Comparison of ENCODE assay signal across 8 cellular contexts in the genomic region with DNA sequence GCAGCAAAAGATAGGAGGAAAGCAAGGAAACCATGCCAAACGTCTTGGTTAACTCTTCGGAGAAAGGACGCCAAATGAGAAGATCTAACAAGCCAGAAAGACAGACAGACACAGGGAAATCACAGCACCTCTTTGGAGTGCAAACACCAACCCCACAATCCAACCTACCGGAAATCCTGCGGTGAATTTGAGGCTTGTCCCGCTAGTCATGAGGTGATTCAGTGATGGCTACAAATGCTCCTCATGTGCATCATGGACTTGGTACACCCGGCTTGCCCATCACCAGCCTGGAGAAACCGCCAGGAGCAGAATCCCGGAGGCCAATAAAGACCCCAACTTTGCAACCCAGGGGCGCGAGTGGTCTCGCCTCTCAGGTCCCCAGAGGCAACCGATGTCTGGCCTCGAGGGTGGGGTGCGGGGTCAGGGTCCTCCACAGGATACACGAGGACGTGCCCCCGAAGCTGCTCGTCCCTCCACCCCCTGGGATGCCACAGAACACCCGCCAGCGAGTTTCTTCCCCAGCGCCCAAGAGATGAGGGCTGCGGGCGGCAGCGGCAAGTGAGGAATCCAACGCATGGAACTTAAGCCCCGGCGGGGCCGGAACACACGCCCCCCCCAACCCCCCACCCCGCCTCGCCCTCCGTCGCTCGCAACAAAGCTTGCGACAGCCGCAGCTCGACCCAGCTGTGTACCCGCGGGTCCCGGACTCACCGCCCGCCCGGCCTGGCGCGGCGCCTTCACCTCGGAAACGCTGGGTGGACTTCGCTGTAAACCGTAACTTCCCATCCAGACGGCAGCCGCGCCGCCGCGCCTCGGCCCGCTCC. TPM values are rescaled to one million over a fixed set of nuclear protein-coding genes. Genes with fewer than 3 reads are reported as not detected.
DNase-seq lines count a peak whose midpoint lies in the region; ATAC-seq and TF ChIP-seq lines count a peak whose summit lies in the region.
"Not testable (repeated sequence)": the region's sequence is repeated elsewhere in the genome, so short reads cannot be mapped to it uniquely, and the experiment has no call there.

No MANE protein-coding gene starts in this region.

- not testable (repeated sequence) for H3K27me3 ChIP-seq in BLaER1 treated with 17β-estradiol and CSF1 and Interleukin-3, amounts not matched to agents 10 nM and 100 nM; Panc1 (ENCODE audit: control insufficient read depth, insufficient read depth, low read length); mesendoderm (ENCODE audit: insufficient read depth, low read length, poor library complexity)

- not testable (repeated sequence) for H3K36me3 ChIP-seq in BLaER1 treated with 17β-estradiol and CSF1 and Interleukin-3, amounts not matched to agents 10 nM and 100 nM; Panc1 (ENCODE audit: control insufficient read depth, insufficient read depth, low read length); mesendoderm (ENCODE audit: control insufficient read depth, insufficient read depth, low read length)

- not testable (repeated sequence) for H4K5ac ChIP-seq in mesendoderm (ENCODE audit: low read length)

- not testable (repeated sequence) for H2AK5ac ChIP-seq in mesendoderm (ENCODE audit: low read length)

- H2BK120ac ChIP-seq in mesendoderm (ENCODE audit: low read depth, low read length): not testable (repeated sequence)

- in situ Hi-C loops in Panc1 (cut with HindIII; ENCODE audit: low pct_unique_long_range_greater_than_20kb, low sequenced_read_pairs): not testable (repeated sequence)

- peak overlapping the region; percentile 65 to 83 (median 76) for H3K4me3 ChIP-seq in BLaER1 treated with 17β-estradiol and CSF1 and Interleukin-3, amounts not matched to agents 10 nM and 100 nM
- H3K4me3 ChIP-seq in Panc1 (ENCODE audit: low read depth in 2 of 2, low read length in 2 of 2) (peak overlapping the region; percentile 61 to 80), epithelial cell of esophagus (ENCODE audit: low read length) (peak overlapping the region; percentile 55)
- not testable (repeated sequence) for H3K4me3 ChIP-seq in mesendoderm (ENCODE audit: low read length)

- TF ChIP-seq CTCF in Panc1 (IDR thresholded peaks at IDR 0.05); epithelial cell of esophagus (IDR thresholded peaks at IDR 0.05; ENCODE audit: insufficient read depth, low read depth, low read length, missing control alignments): not testable (repeated sequence)

- H3K23ac ChIP-seq in mesendoderm (ENCODE audit: low read length): not testable (repeated sequence)

- not testable (repeated sequence) for H3K79me1 ChIP-seq in mesendoderm (ENCODE audit: low read length)

- not testable (repeated sequence) for H4K8ac ChIP-seq in mesendoderm (ENCODE audit: low read depth, low read length)

- H3K4me1 Mint-ChIP-seq in activated T-cell treated with anti-CD3 and anti-CD28 coated beads, Interleukin-2, amount 50 U/mL, for 4 hours (ENCODE audit: low read depth): not testable (repeated sequence)

- peak; percentile 75 for ATAC-seq in GM19455 (IDR thresholded peaks at IDR 0.05; ENCODE audit: unreplicated experiment)
- peak; percentile 47 for ATAC-seq in HG03135 (IDR thresholded peaks at IDR 0.05; ENCODE audit: unreplicated experiment)
- peak; percentile 91 for ATAC-seq in Panc1
- ATAC-seq in activated T-cell treated with anti-CD3 and anti-CD28 coated beads, Interleukin-2, amount 50 U/mL, for 4 hours: peak; percentile 74 to 77

- peak overlapping the region in 6 of 11 experiments; percentile 9 to 56 (median 42); a peak in 9 of 22 replicates for H3K27ac ChIP-seq in BLaER1 treated with 17β-estradiol and CSF1 and Interleukin-3, amounts not matched to agents 10 nM and 100 nM
- H3K27ac ChIP-seq in Panc1 (ENCODE audit: low read length): peak overlapping the region; percentile 69
- H3K27ac ChIP-seq in mesendoderm (ENCODE audit: low read depth, low read length): not testable (repeated sequence)

- peaks cover 0 to 14% (median 12%) of the 10 kb centered on the region in 10 experiments; a peak in 13 of 20 replicates for H3K4me1 ChIP-seq in BLaER1 treated with 17β-estradiol and CSF1 and Interleukin-3, amounts not matched to agents 10 nM and 100 nM
- not testable (repeated sequence) for H3K4me1 ChIP-seq in Panc1 (ENCODE audit: control insufficient read depth, insufficient read depth, low read length); mesendoderm (ENCODE audit: control insufficient read depth, low read depth, low read length)

- peak overlapping the region; percentile 10 for H3K18ac ChIP-seq in mesendoderm (ENCODE audit: low read length)

- peaks cover 14% of the 10 kb centered on the region for H3K9me3 Mint-ChIP-seq in activated T-cell treated with anti-CD3 and anti-CD28 coated beads, Interleukin-2, amount 50 U/mL, for 4 hours

- not testable (repeated sequence) for H2BK15ac ChIP-seq in mesendoderm (replicated peaks; ENCODE audit: low read depth)

- POLR2A ChIA-PET in Panc1 (lab: Charles Lee): not testable (repeated sequence)

- BruUV-seq in Panc1 (replicated peaks; lab: Mats Ljungman, UMichigan): not testable (repeated sequence)

- H3K4me2 ChIP-seq in BLaER1 treated with 17β-estradiol and CSF1 and Interleukin-3, amounts not matched to agents 10 nM and 100 nM: peak overlapping the region; percentile 82 to 97 (median 90)
- not testable (repeated sequence) for H3K4me2 ChIP-seq in mesendoderm (ENCODE audit: low read length)

- peak overlapping the region; percentile 85 for H3K56ac ChIP-seq in mesendoderm (ENCODE audit: low read length)

- H4K20me1 ChIP-seq in BLaER1 treated with 17β-estradiol and CSF1 and Interleukin-3, amounts not matched to agents 10 nM and 100 nM: not testable (repeated sequence)

- H3K27me3 Mint-ChIP-seq in activated T-cell treated with anti-CD3 and anti-CD28 coated beads, Interleukin-2, amount 50 U/mL, for 4 hours (ENCODE audit: low read depth): peaks cover 24% of the 10 kb centered on the region

- CTCF ChIA-PET in Panc1 (lab: Charles Lee): not testable (repeated sequence)

- H3K9me3 ChIP-seq in BLaER1 treated with 17β-estradiol and CSF1 and Interleukin-3, amounts not matched to agents 10 nM and 100 nM (replicated peaks in 1 of 11): peaks cover 10 to 18% (median 13%) of the 10 kb centered on the region in 11 experiments
- not testable (repeated sequence) for H3K9me3 ChIP-seq in Panc1 (ENCODE audit: control insufficient read depth, insufficient read depth, low read depth, low read length)

- intact Hi-C loops in Panc1 (cut with micrococcal nuclease; ENCODE audit: unreplicated experiment): not testable (repeated sequence)

- H3K79me2 ChIP-seq in mesendoderm (ENCODE audit: control insufficient read depth, insufficient read depth, low read length): not testable (repeated sequence)

- not testable (repeated sequence) for H3K4ac ChIP-seq in mesendoderm (ENCODE audit: low read depth, low read length)

- H3K4me3 Mint-ChIP-seq in activated T-cell treated with anti-CD3 and anti-CD28 coated beads, Interleukin-2, amount 50 U/mL, for 4 hours: peak overlapping the region; percentile 91

- H3K36me3 Mint-ChIP-seq in activated T-cell treated with anti-CD3 and anti-CD28 coated beads, Interleukin-2, amount 50 U/mL, for 4 hours (ENCODE audit: insufficient read depth): not testable (repeated sequence)

- H3K9ac ChIP-seq in BLaER1 treated with 17β-estradiol and CSF1 and Interleukin-3, amounts not matched to agents 10 nM and 100 nM: peak overlapping the region; percentile 62 to 78 (median 73); a peak in 21 of 22 replicates
- H3K9ac ChIP-seq in mesendoderm (ENCODE audit: low read length): peak overlapping the region; percentile 64

- DNase-seq in Panc1 (ENCODE audit: low read depth, low spot score): not testable (repeated sequence)
- peak; percentile 23 for DNase-seq in activated T-cell treated with anti-CD3 and anti-CD28 coated beads, Interleukin-2, amount 50 U/mL, for 4 hours
- DNase-seq in epithelial cell of esophagus (ENCODE audit: low read depth): peak; percentile 67
- peak; percentile 13 for DNase-seq in mesendoderm
- DNase-seq in stimulated activated CD4-positive, alpha-beta T cell treated with anti-CD3 and anti-CD28 coated beads, Interleukin-4, amount 100 ng/mL, for 4 hours: peak; percentile 4 to 46

- WGBS in mesendoderm (ENCODE audit: extremely low coverage, insufficient coverage, low lambda C conversion rate): no CpG with 5 or more reads among the region's 59 CpGs

- H2BK5ac ChIP-seq in mesendoderm (ENCODE audit: low read length): not testable (repeated sequence)

RNA-seq across cellular contexts. Expression of a gene that starts 0.6 kb away (rescaled TPM):
- 3.5 TPM for total RNA-seq in Panc1 (2021; ENCODE audit: unreplicated experiment)
- 0.96 TPM for polyA plus RNA-seq in Panc1 (2012; ENCODE audit: insufficient read length)
- 1 to 10 TPM in 2 of 3 donors, under 1 TPM in 1; 0.99 to 2.0 (median 1.3) TPM for total RNA-seq in activated T-cell treated with anti-CD3 and anti-CD28 coated beads, Interleukin-2, amount 50 U/mL, for 4 hours
- 0.18 TPM for polyA plus RNA-seq in mesendoderm (2013, experiment 1 of 2)
- polyA plus RNA-seq in mesendoderm (2013, experiment 2 of 2): 0.21 TPM
